1 cellular context compared by ENCODE assay signal in genomic region chr3:55283441-55283925, GRCh38.
TF ChIP-seq lines count a peak whose summit lies in the region.

No MANE protein-coding gene starts in this region.

TF ChIP-seq in GM23338, 12 proteins besides CTCF, POLR2A, EP300 and RAD21:
- no peak for TF ChIP-seq ZNF462 (CRISPR knock-in tag; IDR thresholded peaks at IDR 0.05)
- TF ChIP-seq REST (IDR thresholded peaks at IDR 0.05; ENCODE audit: unreplicated experiment) = no peak
- no peak for TF ChIP-seq STAT1 (IDR thresholded peaks at IDR 0.05; ENCODE audit: unreplicated experiment)
- TF ChIP-seq EZH2 (IDR thresholded peaks at IDR 0.05; ENCODE audit: low read depth, unreplicated experiment) = no peak
- no peak for TF ChIP-seq ETS1 (IDR thresholded peaks at IDR 0.05)
- no peak for TF ChIP-seq CREB1 (CRISPR knock-in tag; IDR thresholded peaks at IDR 0.05; ENCODE audit: low read depth)
- no peak for TF ChIP-seq ZNF331 (CRISPR knock-in tag; IDR thresholded peaks at IDR 0.05; ENCODE audit: low read depth)
- TF ChIP-seq JUNB (IDR thresholded peaks at IDR 0.05; ENCODE audit: unreplicated experiment) = no peak
- TF ChIP-seq EZH2phosphoT487 (IDR thresholded peaks at IDR 0.05; ENCODE audit: unreplicated experiment) = no peak
- no peak for TF ChIP-seq NANOG (IDR thresholded peaks at IDR 0.05; ENCODE audit: borderline replicate concordance)
- no peak for TF ChIP-seq ZNF114 (CRISPR knock-in tag; IDR thresholded peaks at IDR 0.05)
- TF ChIP-seq POLR2AphosphoS5 (IDR thresholded peaks at IDR 0.05; ENCODE audit: low read depth) = no peak
